In genomic region chr16:80759419-80760162, GRCh38 we compare ENCODE assay signal across 19 cellular contexts. TPM values are rescaled to one million over a fixed set of nuclear protein-coding genes. Genes with fewer than 3 reads are reported as not detected.
DNase-seq lines count a peak whose midpoint lies in the region; ATAC-seq and TF ChIP-seq lines count a peak whose summit lies in the region.
"Had no signal": no experiment of that assay in that cellular context is flagged by ENCODE, and none has a peak within 500 bp of the region (broad histone marks: within the 10 kb centered on the region; RNA-seq: fewer than 3 reads in every experiment).

No MANE protein-coding gene starts in this region.

- peak overlapping the region; percentile 77 for H3K27ac Mint-ChIP-seq in activated T-cell treated with anti-CD3 and anti-CD28 coated beads, Interleukin-2, amount 50 U/mL, for 72 hours
- H3K27ac Mint-ChIP-seq in stimulated activated naive CD8-positive, alpha-beta T cell treated with anti-CD3 and anti-CD28 coated beads, Interleukin-15, amount 100 ng/mL, for 72 hours, result no peak overlapping the region
- H3K27ac Mint-ChIP-seq: activated B cell treated with CpG ODN at 0.5 μM for 24 hours had no signal

- ATAC-seq in activated T-cell treated with anti-CD3 and anti-CD28 coated beads, Interleukin-2, amount 50 U/mL, for 72 hours (replicated peaks in 1 of 2), result peak; percentile 77 to 81
- peak; percentile 75 for ATAC-seq in HG03354 (IDR thresholded peaks at IDR 0.05; ENCODE audit: poor library complexity, severe bottlenecking, unreplicated experiment)
- ATAC-seq in stimulated activated naive CD8-positive, alpha-beta T cell treated with anti-CD3 and anti-CD28 coated beads, Interleukin-15, amount 100 ng/mL, for 72 hours, result peak; percentile 57
- ATAC-seq in HG03196 (IDR thresholded peaks at IDR 0.05; ENCODE audit: unreplicated experiment), result no peak
- ATAC-seq: gastroesophageal sphincter had no signal

- no peaks in the 10 kb centered on the region for H3K27me3 Mint-ChIP-seq in activated T-cell treated with anti-CD3 and anti-CD28 coated beads, Interleukin-2, amount 50 U/mL, for 72 hours (ENCODE audit: low read depth)
- H3K27me3 Mint-ChIP-seq in stimulated activated naive CD8-positive, alpha-beta T cell treated with anti-CD3 and anti-CD28 coated beads, Interleukin-15, amount 100 ng/mL, for 72 hours, result no peaks in the 10 kb centered on the region
- H3K27me3 Mint-ChIP-seq: activated B cell treated with CpG ODN at 0.5 μM for 24 hours had no signal

- peaks cover 0 to 5% of the 10 kb centered on the region in 2 donors for H3K36me3 Mint-ChIP-seq in activated T-cell treated with anti-CD3 and anti-CD28 coated beads, Interleukin-2, amount 50 U/mL, for 72 hours (ENCODE audit: insufficient read depth in 2 of 2)

- no peak for DNase-seq in activated T-cell treated with anti-CD3 and anti-CD28 coated beads, Interleukin-2, amount 50 U/mL, for 72 hours
- no peak for DNase-seq in activated T-cell treated with anti-CD3 and anti-CD28 coated beads, Interleukin-2, amount 50 U/mL, for 1 hour
- DNase-seq in epithelial cell of proximal tubule (ENCODE audit: low read depth), result peak; percentile 89
- no peak for DNase-seq in stimulated activated naive CD8-positive, alpha-beta T cell treated with anti-CD3 and anti-CD28 coated beads, Interleukin-15, amount 100 ng/mL, for 72 hours
- no peak for DNase-seq in medulla oblongata (ENCODE audit: extremely low spot score)
- DNase-seq in NCI-H1417 treated with DMSO at 0.1 percent for 48 hours (lab: John Stamatoyannopoulos, UW), result no peak
- DNase-seq: activated B cell treated with CpG ODN at 0.5 μM for 24 hours; brain microvascular endothelial cell; CD8-positive, alpha-beta memory T cell; cortex of kidney; left ventricle myocardium inferior; NCI-H1436 treated with DMSO at 0.1 percent for 48 hours; NCI-H2171 treated with DMSO at 0.1 percent for 48 hours; NCI-H774; right lobe of liver had no signal

- peaks cover 19% of the 10 kb centered on the region for H3K4me1 Mint-ChIP-seq in activated T-cell treated with anti-CD3 and anti-CD28 coated beads, Interleukin-2, amount 50 U/mL, for 72 hours (ENCODE audit: low read depth)
- H3K4me1 Mint-ChIP-seq in stimulated activated naive CD8-positive, alpha-beta T cell treated with anti-CD3 and anti-CD28 coated beads, Interleukin-15, amount 100 ng/mL, for 72 hours, result peaks cover 10% of the 10 kb centered on the region
- H3K4me1 Mint-ChIP-seq: activated B cell treated with CpG ODN at 0.5 μM for 24 hours had no signal

- no peak for TF ChIP-seq CTCF in epithelial cell of proximal tubule (conservative IDR thresholded peaks at IDR 0.05; ENCODE audit: low read depth, low read length)

- H3K9me3 Mint-ChIP-seq in activated T-cell treated with anti-CD3 and anti-CD28 coated beads, Interleukin-2, amount 50 U/mL, for 72 hours, result peaks cover 0 to 2% of the 10 kb centered on the region in 2 donors
- no peaks in the 10 kb centered on the region for H3K9me3 Mint-ChIP-seq in stimulated activated naive CD8-positive, alpha-beta T cell treated with anti-CD3 and anti-CD28 coated beads, Interleukin-15, amount 100 ng/mL, for 72 hours
- H3K9me3 Mint-ChIP-seq: activated B cell treated with CpG ODN at 0.5 μM for 24 hours had no signal

- H3K4me3 Mint-ChIP-seq in activated T-cell treated with anti-CD3 and anti-CD28 coated beads, Interleukin-2, amount 50 U/mL, for 72 hours, result peak overlapping the region; percentile 36 to 48
- no peak overlapping the region for H3K4me3 Mint-ChIP-seq in stimulated activated naive CD8-positive, alpha-beta T cell treated with anti-CD3 and anti-CD28 coated beads, Interleukin-15, amount 100 ng/mL, for 72 hours
- H3K4me3 Mint-ChIP-seq: activated B cell treated with CpG ODN at 0.5 μM for 24 hours; CD8-positive, alpha-beta memory T cell had no signal

- H3K4me3 ChIP-seq in epithelial cell of proximal tubule (ENCODE audit: low read depth, low read length), result peak overlapping the region; percentile 4
- H3K4me3 ChIP-seq: gastroesophageal sphincter, left ventricle myocardium inferior, right lobe of liver, SJSA1 had no signal

RNA-seq across cellular contexts. Expression of gene CDYL2, which starts 44.8 kb away (rescaled TPM):
- total RNA-seq in activated T-cell treated with anti-CD3 and anti-CD28 coated beads, Interleukin-2, amount 50 U/mL, for 72 hours, result 10 to 100 TPM; 35.9 to 44.3 TPM
- total RNA-seq in epithelial cell of proximal tubule, result 5.4 and 8.0 TPM in 2 replicates

Comparison
In these comparisons a context has a peak if more than half of its experiments do, and no peak if none do; other contexts are left out.
1. H3K4me3 Mint-ChIP-seq: peak in activated T-cell treated with anti-CD3 and anti-CD28 coated beads, Interleukin-2, amount 50 U/mL, for 72 hours (2 of 2); none in stimulated activated naive CD8-positive, alpha-beta T cell treated with anti-CD3 and anti-CD28 coated beads, Interleukin-15, amount 100 ng/mL, for 72 hours (0 of 2).